Comparison of ENCODE assay signal across 11 cellular contexts in the genomic region with DNA sequence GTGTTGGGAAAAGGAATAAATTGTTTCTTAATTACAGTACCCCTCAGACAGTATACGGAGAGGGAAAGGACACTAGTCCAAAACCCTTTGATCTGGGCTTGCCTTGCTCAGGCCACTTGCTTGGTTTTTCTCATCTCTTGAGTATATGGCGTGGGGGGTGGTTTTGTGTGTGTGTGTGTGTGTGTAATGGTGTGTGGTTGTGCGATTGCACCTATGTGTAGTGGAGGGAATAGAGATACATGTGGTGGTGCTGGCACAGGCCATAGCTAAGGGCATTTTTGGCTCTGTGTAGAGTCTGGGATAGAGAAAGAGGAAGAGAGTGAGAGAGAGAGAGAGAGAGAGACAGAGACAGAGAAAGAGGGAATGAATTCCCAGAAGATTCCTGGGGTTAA. TPM values are rescaled to one million over a fixed set of nuclear protein-coding genes. Genes with fewer than 3 reads are reported as not detected.
A peak's percentile ranks its signal among the peaks of the same experiment; 100 is the strongest.
DNase-seq lines count a peak whose midpoint lies in the region; ATAC-seq and TF ChIP-seq lines count a peak whose summit lies in the region.
"Had no signal": no experiment of that assay in that cellular context is flagged by ENCODE, and none has a peak within 500 bp of the region (broad histone marks: within the 10 kb centered on the region; RNA-seq: fewer than 3 reads in every experiment).

No MANE protein-coding gene starts in this region.

- H3K4me3 ChIP-seq in ectodermal cell (ENCODE audit: insufficient read depth, low read depth, low read length): no peak overlapping the region
- H3K4me3 ChIP-seq in mucosa of stomach (ENCODE audit: low read length): no peak overlapping the region

- ATAC-seq in GM21737 (IDR thresholded peaks at IDR 0.05; ENCODE audit: unreplicated experiment): no peak
- no peak for ATAC-seq in GM21367 (IDR thresholded peaks at IDR 0.05; ENCODE audit: unreplicated experiment)

- H3K4me3 Mint-ChIP-seq in type B pancreatic cell: peak overlapping the region; percentile 44
- H3K4me3 Mint-ChIP-seq: activated CD4-positive, alpha-beta T cell treated with anti-CD3 and anti-CD28 coated beads, Interleukin-2, amount 10 ng/mL, durations not matched to agents 24 days and 14 days had no signal

- peak overlapping the region; percentile 46 for H3K9ac ChIP-seq in mucosa of stomach (ENCODE audit: low read length)

- H3K36me3 ChIP-seq in ectodermal cell (ENCODE audit: control insufficient read depth, insufficient read depth, low read length): no peaks in the 10 kb centered on the region
- no peaks in the 10 kb centered on the region for H3K36me3 ChIP-seq in mucosa of stomach (ENCODE audit: control insufficient read depth, insufficient read depth, low read length)
- H3K36me3 ChIP-seq: tibial nerve had no signal

- H3K4me1 ChIP-seq in ectodermal cell (ENCODE audit: control insufficient read depth, insufficient read depth, low read length): peaks cover 8% of the 10 kb centered on the region
- peaks cover 10% of the 10 kb centered on the region for H3K4me1 ChIP-seq in mucosa of stomach (ENCODE audit: control insufficient read depth, insufficient read depth, low read length)

- no peak for TF ChIP-seq CTCF in type B pancreatic cell (conservative IDR thresholded peaks at IDR 0.05)

- no peak overlapping the region for H3K27ac Mint-ChIP-seq in type B pancreatic cell
- H3K27ac Mint-ChIP-seq: activated CD4-positive, alpha-beta T cell treated with anti-CD3 and anti-CD28 coated beads, Interleukin-2, amount 10 ng/mL, durations not matched to agents 24 days and 14 days; T-cell had no signal

- H3K27ac ChIP-seq in ectodermal cell (ENCODE audit: insufficient read depth, low read depth, low read length, poor library complexity, severe bottlenecking): peak overlapping the region; percentile 57

- H3K9me3 ChIP-seq in ectodermal cell (ENCODE audit: control insufficient read depth, low read length): no peaks in the 10 kb centered on the region
- H3K9me3 ChIP-seq in mucosa of stomach (ENCODE audit: control insufficient read depth, low read length): no peaks in the 10 kb centered on the region
- H3K9me3 ChIP-seq: tibial nerve had no signal

- WGBS in ectodermal cell, 2 experiments: 80 to 86% methylated on average over 3 of the region's 3 CpGs

- no peaks in the 10 kb centered on the region for H3K9me3 Mint-ChIP-seq in type B pancreatic cell
- H3K9me3 Mint-ChIP-seq: activated CD4-positive, alpha-beta T cell treated with anti-CD3 and anti-CD28 coated beads, Interleukin-2, amount 10 ng/mL, durations not matched to agents 24 days and 14 days; T-cell had no signal

- peaks cover 21% of the 10 kb centered on the region for H3K4me1 Mint-ChIP-seq in type B pancreatic cell (ENCODE audit: unreplicated experiment)

- H3K36me3 Mint-ChIP-seq in type B pancreatic cell: no peaks in the 10 kb centered on the region
- H3K36me3 Mint-ChIP-seq: T-cell had no signal

- H3K27me3 Mint-ChIP-seq in type B pancreatic cell: peaks cover 20% of the 10 kb centered on the region

- H3K27me3 ChIP-seq in ectodermal cell (ENCODE audit: control insufficient read depth, insufficient read depth, low read length, poor library complexity, severe bottlenecking) (no peaks in the 10 kb centered on the region), mucosa of stomach (ENCODE audit: control insufficient read depth, insufficient read depth, low read length) (no peaks in the 10 kb centered on the region)

- DNase-seq in NOMO-1 treated with DMSO at 0.1 percent for 48 hours (lab: John Stamatoyannopoulos, UW; ENCODE audit: unreplicated experiment) (peak; percentile 14), NOMO-1 treated with dmso at 0.1 percent for 144 hours (lab: John Stamatoyannopoulos, UW; ENCODE audit: unreplicated experiment) (no peak), type B pancreatic cell (ENCODE audit: extremely low spot score, unreplicated experiment) (no peak), inferior parietal cortex (ENCODE audit: extremely low spot score) (no peak)

RNA-seq across cellular contexts. Expression of a gene that starts 59.0 kb away (rescaled TPM):
- polyA plus RNA-seq in ectodermal cell (2013, experiment 1 of 4): 0.67 TPM
- polyA plus RNA-seq in ectodermal cell (2013, experiment 2 of 4): 0.50 TPM
- polyA plus RNA-seq in ectodermal cell (2013, experiment 3 of 4): 0.59 TPM
- polyA plus RNA-seq in ectodermal cell (2013, experiment 4 of 4): 0.85 TPM
- 2.7 and 2.9 TPM in 2 replicates for total RNA-seq in type B pancreatic cell (ENCODE audit: low replicate concordance)
- total RNA-seq: activated CD4-positive, alpha-beta T cell treated with anti-CD3 and anti-CD28 coated beads, Interleukin-2, amount 10 ng/mL, durations not matched to agents 24 days and 14 days had no signal
